In the genomic region with DNA sequence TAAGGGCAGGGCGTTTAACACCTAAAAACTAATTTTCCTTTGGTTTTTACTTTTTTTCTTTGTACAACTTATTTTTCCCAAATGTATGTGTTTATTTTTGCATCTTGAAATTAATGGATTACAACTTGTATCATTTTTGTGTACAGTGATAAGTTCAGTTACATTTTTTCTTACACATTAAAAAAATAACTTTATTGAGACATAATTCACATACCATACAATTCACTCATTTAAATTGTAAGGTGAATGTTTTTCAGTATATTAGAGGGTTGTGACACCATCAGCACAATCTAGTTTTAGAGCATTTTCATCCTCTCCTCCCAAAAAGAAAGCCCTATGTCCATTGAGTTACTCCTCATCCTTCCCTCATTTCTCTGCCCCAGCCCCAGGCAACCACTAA, we compare ENCODE assay signal across 11 cellular contexts. TPM values are rescaled to one million over a fixed set of nuclear protein-coding genes. Genes with fewer than 3 reads are reported as not detected.
DNase-seq lines count a peak whose midpoint lies in the region; TF ChIP-seq lines count a peak whose summit lies in the region.
"Had no signal": no experiment of that assay in that cellular context is flagged by ENCODE, and none has a peak within 500 bp of the region (broad histone marks: within the 10 kb centered on the region; RNA-seq: fewer than 3 reads in every experiment).

No MANE protein-coding gene starts in this region.

- TF ChIP-seq CTCF in MCF 10A (IDR thresholded peaks at IDR 0.05; ENCODE audit: unreplicated experiment): no peak
- no peak for TF ChIP-seq CTCF in breast epithelium (IDR thresholded peaks at IDR 0.05)
- no peak for TF ChIP-seq CTCF in vagina (IDR thresholded peaks at IDR 0.05)
- TF ChIP-seq CTCF in endothelial cell (IDR thresholded peaks at IDR 0.05; ENCODE audit: unreplicated experiment): no peak

- no peak overlapping the region for H4K91ac ChIP-seq in mesenchymal stem cell (ENCODE audit: low read length)

- peak overlapping the region; percentile 76 for H3K9ac ChIP-seq in mesenchymal stem cell (ENCODE audit: low read length)

- no peaks in the 10 kb centered on the region for H3K9me3 Mint-ChIP-seq in MCF 10A (ENCODE audit: unreplicated experiment)
- H3K9me3 Mint-ChIP-seq in activated T-helper 2 cell treated with anti-CD3 and anti-CD28 coated beads, Interferon-gamma antibody, Interleukin-2, Interleukin-4, amounts not matched to agents 10 μg/mL and 5 μg/mL and 100 μg/mL, durations not matched to agents 14 hours and 24 hours and 36 hours: no peaks in the 10 kb centered on the region
- H3K9me3 Mint-ChIP-seq in endothelial cell (ENCODE audit: unreplicated experiment): no peaks in the 10 kb centered on the region
- H3K9me3 Mint-ChIP-seq: naive thymus-derived CD8-positive, alpha-beta T cell had no signal

- peaks cover 32% of the 10 kb centered on the region for H3K4me1 Mint-ChIP-seq in MCF 10A (ENCODE audit: insufficient read depth, unreplicated experiment)
- H3K4me1 Mint-ChIP-seq in activated T-helper 2 cell treated with anti-CD3 and anti-CD28 coated beads, Interferon-gamma antibody, Interleukin-2, Interleukin-4, amounts not matched to agents 10 μg/mL and 5 μg/mL and 100 μg/mL, durations not matched to agents 14 hours and 24 hours and 36 hours (ENCODE audit: low read depth): peaks cover 66% of the 10 kb centered on the region
- peaks cover 11% of the 10 kb centered on the region for H3K4me1 Mint-ChIP-seq in endothelial cell (ENCODE audit: unreplicated experiment)

- TF ChIP-seq POLR2A in breast epithelium (IDR thresholded peaks at IDR 0.05): no peak
- no peak for TF ChIP-seq POLR2A in vagina (IDR thresholded peaks at IDR 0.05)

- no peak overlapping the region for H2BK120ac ChIP-seq in mesenchymal stem cell (ENCODE audit: low read depth, low read length)

- no peak overlapping the region for H3K4ac ChIP-seq in mesenchymal stem cell (ENCODE audit: low read depth in 1 of 2, low read length in 2 of 2)

- H3K4me2 ChIP-seq in mesenchymal stem cell (ENCODE audit: low read length, poor library complexity, severe bottlenecking): no peak overlapping the region

- no peaks in the 10 kb centered on the region for H3K27me3 ChIP-seq in breast epithelium
- no peaks in the 10 kb centered on the region for H3K27me3 ChIP-seq in mesenchymal stem cell (ENCODE audit: control insufficient read depth in 1 of 2, insufficient read depth in 1 of 2, low read length in 2 of 2)
- H3K27me3 ChIP-seq in vagina: no peaks in the 10 kb centered on the region
- H3K27me3 ChIP-seq: spleen had no signal

- H4K8ac ChIP-seq in mesenchymal stem cell (ENCODE audit: low read length): no peak overlapping the region

- H3K27ac ChIP-seq in breast epithelium (peak overlapping the region in 1 of 2 donors; percentile 45), mesenchymal stem cell (ENCODE audit: low read length, poor library complexity, severe bottlenecking) (peak overlapping the region; percentile 77), vagina (peak overlapping the region; percentile 47)

- no peak overlapping the region for H2BK5ac ChIP-seq in mesenchymal stem cell (ENCODE audit: low read depth, low read length, poor library complexity, severe bottlenecking)

- no peak overlapping the region for H3K23ac ChIP-seq in mesenchymal stem cell (ENCODE audit: low read length in 2 of 2)

- intact Hi-C loops in MCF 10A (cut with micrococcal nuclease): no loop called here
- intact Hi-C loops in breast epithelium (cut with DNase I; ENCODE audit: low total_unique reads): no loop called here
- intact Hi-C loops in activated T-helper 2 cell treated with anti-CD3 and anti-CD28 coated beads, Interferon-gamma antibody, Interleukin-2, Interleukin-4, amounts not matched to agents 10 μg/mL and 5 μg/mL and 100 μg/mL, durations not matched to agents 14 hours and 24 hours and 36 hours (cut with micrococcal nuclease): loop anchor here (5.0 kb wide), 1 partner anchor 119 kb away; no protein-coding TSS in a partner anchor
- intact Hi-C loops in vagina (cut with DNase I): no loop called here

- H2BK12ac ChIP-seq in mesenchymal stem cell (ENCODE audit: low read length in 2 of 2): no peak overlapping the region

- no peaks in the 10 kb centered on the region for H3K9me3 ChIP-seq in breast epithelium
- no peaks in the 10 kb centered on the region for H3K9me3 ChIP-seq in mesenchymal stem cell (ENCODE audit: control insufficient read depth, low read length)
- no peaks in the 10 kb centered on the region for H3K9me3 ChIP-seq in vagina
- H3K9me3 ChIP-seq: spleen had no signal

- no peak overlapping the region for H3K14ac ChIP-seq in mesenchymal stem cell (ENCODE audit: low read length in 2 of 2)

- WGBS in mesenchymal stem cell: no CpG with 5 or more reads among the region's 1 CpG

- peaks cover 18% of the 10 kb centered on the region for H3K36me3 Mint-ChIP-seq in MCF 10A (ENCODE audit: insufficient read depth, unreplicated experiment)
- peaks cover 42% of the 10 kb centered on the region for H3K36me3 Mint-ChIP-seq in activated T-helper 2 cell treated with anti-CD3 and anti-CD28 coated beads, Interferon-gamma antibody, Interleukin-2, Interleukin-4, amounts not matched to agents 10 μg/mL and 5 μg/mL and 100 μg/mL, durations not matched to agents 14 hours and 24 hours and 36 hours (ENCODE audit: low read depth)
- H3K36me3 Mint-ChIP-seq in endothelial cell (ENCODE audit: low read depth, unreplicated experiment): no peaks in the 10 kb centered on the region

- no peak overlapping the region for H2BK15ac ChIP-seq in mesenchymal stem cell (ENCODE audit: low read depth, poor library complexity, severe bottlenecking)

- DNase-seq in MCF 10A (ENCODE audit: unreplicated experiment) (no peak), breast epithelium (ENCODE audit: low spot score in 2 of 2) (no peak), mesenchymal stem cell (no peak), vagina (ENCODE audit: extremely low spot score in 2 of 2) (no peak), endothelial cell (ENCODE audit: low spot score) (no peak), NOMO-1 (lab: John Stamatoyannopoulos, UW; ENCODE audit: unreplicated experiment in 2 of 2) (no peak)
- DNase-seq in activated T-helper 2 cell treated with anti-CD3 and anti-CD28 coated beads, Interferon-gamma antibody, Interleukin-2, Interleukin-4, amounts not matched to agents 10 μg/mL and 5 μg/mL and 100 μg/mL, durations not matched to agents 14 hours and 24 hours and 36 hours (ENCODE audit: low spot score): no peak
- DNase-seq in stimulated activated CD4-positive, alpha-beta T cell treated with anti-CD3 and anti-CD28 coated beads, Interleukin-12 subunit alpha, Interleukin-12 subunit beta, amount 100 ng/mL, for 4 hours: no peak
- DNase-seq: KBM-7; naive thymus-derived CD8-positive, alpha-beta T cell; spleen had no signal

- H3K4me3 ChIP-seq in breast epithelium (no peak overlapping the region), mesenchymal stem cell (ENCODE audit: insufficient read depth in 1 of 2, low read depth in 1 of 2, low read length in 2 of 2) (no peak overlapping the region), vagina (no peak overlapping the region)
- H3K4me3 ChIP-seq: spleen had no signal

- H3K27me3 Mint-ChIP-seq in MCF 10A (ENCODE audit: insufficient read depth, unreplicated experiment): no peaks in the 10 kb centered on the region
- no peaks in the 10 kb centered on the region for H3K27me3 Mint-ChIP-seq in activated T-helper 2 cell treated with anti-CD3 and anti-CD28 coated beads, Interferon-gamma antibody, Interleukin-2, Interleukin-4, amounts not matched to agents 10 μg/mL and 5 μg/mL and 100 μg/mL, durations not matched to agents 14 hours and 24 hours and 36 hours (ENCODE audit: low read depth)
- H3K27me3 Mint-ChIP-seq in endothelial cell (ENCODE audit: unreplicated experiment): peaks cover 3% of the 10 kb centered on the region
- H3K27me3 Mint-ChIP-seq: naive thymus-derived CD8-positive, alpha-beta T cell had no signal

- no TSS peak for BruUV-seq in MCF 10A (replicated peaks; lab: Mats Ljungman, UMichigan)

- peak overlapping the region; percentile 75 for H3K27ac Mint-ChIP-seq in MCF 10A (ENCODE audit: low read depth, unreplicated experiment)
- peak overlapping the region; percentile 91 for H3K27ac Mint-ChIP-seq in activated T-helper 2 cell treated with anti-CD3 and anti-CD28 coated beads, Interferon-gamma antibody, Interleukin-2, Interleukin-4, amounts not matched to agents 10 μg/mL and 5 μg/mL and 100 μg/mL, durations not matched to agents 14 hours and 24 hours and 36 hours
- H3K27ac Mint-ChIP-seq in endothelial cell (ENCODE audit: unreplicated experiment): no peak overlapping the region

- H3K4me3 Mint-ChIP-seq in MCF 10A (ENCODE audit: unreplicated experiment) (no peak overlapping the region), endothelial cell (ENCODE audit: unreplicated experiment) (no peak overlapping the region)
- H3K4me3 Mint-ChIP-seq in activated T-helper 2 cell treated with anti-CD3 and anti-CD28 coated beads, Interferon-gamma antibody, Interleukin-2, Interleukin-4, amounts not matched to agents 10 μg/mL and 5 μg/mL and 100 μg/mL, durations not matched to agents 14 hours and 24 hours and 36 hours (ENCODE audit: low read depth): peak overlapping the region; percentile 28

- H3K4me1 ChIP-seq in breast epithelium (no peaks in the 10 kb centered on the region), mesenchymal stem cell (ENCODE audit: control insufficient read depth, insufficient read depth, low read depth, low read length) (peaks cover 21% of the 10 kb centered on the region), vagina (peaks cover 59% of the 10 kb centered on the region)

- H3K36me3 ChIP-seq in breast epithelium: no peaks in the 10 kb centered on the region
- H3K36me3 ChIP-seq in mesenchymal stem cell (ENCODE audit: control insufficient read depth in 1 of 2, insufficient read depth in 2 of 2, low read depth in 1 of 2, low read length in 2 of 2): peaks cover 0 to 8% of the 10 kb centered on the region in 2 experiments
- H3K36me3 ChIP-seq in vagina: no peaks in the 10 kb centered on the region

- POLR2A ChIA-PET in MCF 10A (lab: Yijun Ruan, JAX): interaction anchor here (1.1 to 2.3 kb wide), 3 partner anchors 11 to 27 kb away, joined by 3 to 23 read pairs (median 6); a partner anchor contains a TSS

- CTCF ChIA-PET in MCF 10A (lab: Yijun Ruan, JAX): no interaction called here

- H3K18ac ChIP-seq in mesenchymal stem cell (ENCODE audit: low read depth in 1 of 2, low read length in 2 of 2): no peak overlapping the region

- no peaks in the 10 kb centered on the region for H3K79me1 ChIP-seq in mesenchymal stem cell (replicated peaks; ENCODE audit: low read length, poor library complexity, severe bottlenecking)

- no peak overlapping the region for H2AK5ac ChIP-seq in mesenchymal stem cell (ENCODE audit: low read length, severe bottlenecking)

- H2AFZ ChIP-seq in mesenchymal stem cell (ENCODE audit: low read depth, low read length): no peak overlapping the region

RNA-seq across cellular contexts. Expression of a gene that starts 11.6 kb away (rescaled TPM):
- 75.1 and 91.1 TPM in 2 replicates for total RNA-seq in MCF 10A (2022)
- 10 to 100 TPM; 45.7 to 67.5 (median 46.2) TPM for total RNA-seq in breast epithelium
- 105 and 109 TPM in 2 replicates for total RNA-seq in activated T-helper 2 cell treated with anti-CD3 and anti-CD28 coated beads, Interferon-gamma antibody, Interleukin-2, Interleukin-4, amounts not matched to agents 10 μg/mL and 5 μg/mL and 100 μg/mL, durations not matched to agents 14 hours and 24 hours and 36 hours
- 35.1 TPM for polyA plus RNA-seq in mesenchymal stem cell (2013, experiment 1 of 2)
- 33.9 TPM for polyA plus RNA-seq in mesenchymal stem cell (2013, experiment 2 of 2)
- 80.0 TPM for total RNA-seq in vagina
- total RNA-seq in endothelial cell (ENCODE audit: unreplicated experiment): 67.1 TPM

RNA-seq across cellular contexts. Expression of a gene that starts 36.0 kb away (rescaled TPM):
- total RNA-seq in MCF 10A (2022): 49.7 and 58.0 TPM in 2 replicates
- 100 to 1,000 TPM; 143 to 208 (median 171) TPM for total RNA-seq in breast epithelium
- total RNA-seq in activated T-helper 2 cell treated with anti-CD3 and anti-CD28 coated beads, Interferon-gamma antibody, Interleukin-2, Interleukin-4, amounts not matched to agents 10 μg/mL and 5 μg/mL and 100 μg/mL, durations not matched to agents 14 hours and 24 hours and 36 hours: 70.3 and 75.1 TPM in 2 replicates
- polyA plus RNA-seq in mesenchymal stem cell (2013, experiment 1 of 2): 52.3 TPM
- 54.0 TPM for polyA plus RNA-seq in mesenchymal stem cell (2013, experiment 2 of 2)
- 102 TPM for total RNA-seq in vagina
- 79.4 TPM for total RNA-seq in endothelial cell (ENCODE audit: unreplicated experiment)

RNA-seq across cellular contexts. Expression of a gene that starts 44.3 kb away (rescaled TPM):
- total RNA-seq in MCF 10A (2022): 104 and 105 TPM in 2 replicates
- 10 to 100 TPM; 48.6 to 61.9 (median 61.8) TPM for total RNA-seq in breast epithelium
- total RNA-seq in activated T-helper 2 cell treated with anti-CD3 and anti-CD28 coated beads, Interferon-gamma antibody, Interleukin-2, Interleukin-4, amounts not matched to agents 10 μg/mL and 5 μg/mL and 100 μg/mL, durations not matched to agents 14 hours and 24 hours and 36 hours: 131 and 135 TPM in 2 replicates
- 46.0 TPM for polyA plus RNA-seq in mesenchymal stem cell (2013, experiment 1 of 2)
- 44.0 TPM for polyA plus RNA-seq in mesenchymal stem cell (2013, experiment 2 of 2)
- total RNA-seq in vagina: 60.2 TPM
- total RNA-seq in endothelial cell (ENCODE audit: unreplicated experiment): 71.6 TPM
